ENCODE assay signal across 10 cellular contexts in the genomic region with DNA sequence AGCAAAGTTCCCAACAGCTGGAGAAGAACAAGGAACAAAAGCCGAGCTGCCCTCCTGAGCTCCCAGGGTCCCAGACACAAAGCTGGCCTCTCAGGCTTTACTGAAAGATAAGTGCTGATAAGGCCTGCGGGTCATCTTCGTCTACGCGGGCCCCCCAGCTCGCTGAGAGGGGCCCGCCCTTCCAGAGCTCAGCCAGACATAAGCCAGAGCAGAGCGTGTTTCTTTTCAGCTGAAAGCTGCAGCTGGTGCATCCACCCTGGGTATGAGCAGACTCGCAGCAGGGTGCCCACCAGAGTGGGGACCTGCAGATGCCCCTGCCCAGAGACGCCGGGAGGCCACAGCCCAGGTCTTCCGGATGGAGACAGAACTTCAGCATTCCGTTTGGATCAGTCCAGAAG.
A peak's percentile ranks its signal among the peaks of the same experiment; 100 is the strongest.
DNase-seq lines count a peak whose midpoint lies in the region; ATAC-seq and TF ChIP-seq lines count a peak whose summit lies in the region.
"Had no signal": no experiment of that assay in that cellular context is flagged by ENCODE, and none has a peak within 500 bp of the region (broad histone marks: within the 10 kb centered on the region; RNA-seq: fewer than 3 reads in every experiment).

No MANE protein-coding gene starts in this region.

- no peaks in the 10 kb centered on the region for H3K36me3 ChIP-seq in brain microvascular endothelial cell (replicated peaks)
- no peaks in the 10 kb centered on the region for H3K36me3 ChIP-seq in lower lobe of right lung
- H3K36me3 ChIP-seq in stomach = no peaks in the 10 kb centered on the region
- H3K36me3 ChIP-seq: esophagus squamous epithelium, suprapubic skin had no signal

- no peak for TF ChIP-seq POLR2A in stomach (IDR thresholded peaks at IDR 0.05)

- no peak for TF ChIP-seq EP300 in stomach (IDR thresholded peaks at IDR 0.05)

- no peak overlapping the region for H3K27ac ChIP-seq in brain microvascular endothelial cell
- peak overlapping the region; percentile 60 for H3K27ac ChIP-seq in lower lobe of right lung
- H3K27ac ChIP-seq in stomach = peak overlapping the region; percentile 77 to 89 (median 84)
- H3K27ac ChIP-seq: suprapubic skin had no signal

- H3K9me3 ChIP-seq in lower lobe of right lung = no peaks in the 10 kb centered on the region
- no peaks in the 10 kb centered on the region for H3K9me3 ChIP-seq in stomach
- H3K9me3 ChIP-seq: esophagus squamous epithelium, suprapubic skin had no signal

- no peak overlapping the region for H3K4me3 ChIP-seq in brain microvascular endothelial cell (ENCODE audit: low read depth, low read length)
- H3K4me3 ChIP-seq in lower lobe of right lung = peak overlapping the region; percentile 46
- H3K4me3 ChIP-seq in stomach = peak overlapping the region in 1 of 4 donors; percentile 41

- H3K27me3 ChIP-seq in brain microvascular endothelial cell (replicated peaks) = peaks cover 15% of the 10 kb centered on the region
- peaks cover 7% of the 10 kb centered on the region for H3K27me3 ChIP-seq in lower lobe of right lung (ENCODE audit: low read depth)
- H3K27me3 ChIP-seq in stomach = peaks cover 0 to 11% (median 9%) of the 10 kb centered on the region in 3 donors

- no peak for TF ChIP-seq CTCF in brain microvascular endothelial cell (IDR thresholded peaks at IDR 0.05; ENCODE audit: low read depth, low read length, missing control alignments)
- TF ChIP-seq CTCF in lower lobe of right lung (IDR thresholded peaks at IDR 0.05) = no peak
- no peak for TF ChIP-seq CTCF in stomach (IDR thresholded peaks at IDR 0.05)

- 17 to 31% (median 26%) methylated on average over 8 to 13 of the region's 13 CpGs for WGBS in stomach, 5 donors

- intact Hi-C loops in lower lobe of right lung (cut with DNase I) = no loop called here
- intact Hi-C loops in stomach (cut with DNase I; ENCODE audit: low total_unique reads) = no loop called here

- in situ Hi-C loops in brain microvascular endothelial cell (cut with HindIII; ENCODE audit: low pct_ligation_motif_present, low sequenced_read_pairs) = no loop called here

- ATAC-seq in lower lobe of right lung (no peak), HG02973 (IDR thresholded peaks at IDR 0.05; ENCODE audit: unreplicated experiment) (no peak)

- H3K4me1 ChIP-seq in lower lobe of right lung (peaks cover 29% of the 10 kb centered on the region), stomach (peaks cover 17 to 35% (median 30%) of the 10 kb centered on the region in 4 donors)

- DNase-seq in NCI-H2107 treated with DMSO at 0.1 percent for 48 hours (lab: John Stamatoyannopoulos, UW; ENCODE audit: unreplicated experiment) (peak; percentile 19), NCI-H2107 (lab: John Stamatoyannopoulos, UW) (no peak), brain microvascular endothelial cell (peak; percentile 9), lower lobe of right lung (no peak), stomach (no peak), T-helper 9 cell (no peak)
- no peak for DNase-seq in stimulated activated CD4-positive, alpha-beta T cell treated with anti-CD3 and anti-CD28 coated beads, Interleukin-4, amount 100 ng/mL, for 4 hours
- DNase-seq: esophagus squamous epithelium had no signal

Comparison
In these comparisons a context has a peak if more than half of its experiments do, and no peak if none do; other contexts are left out.
1. DNase-seq: peak in NCI-H2107 treated with DMSO at 0.1 percent for 48 hours (single experiment) and brain microvascular endothelial cell (single experiment); none in NCI-H2107 (single experiment), lower lobe of right lung (single experiment), stomach (single experiment), T-helper 9 cell (single experiment) and stimulated activated CD4-positive, alpha-beta T cell treated with anti-CD3 and anti-CD28 coated beads, Interleukin-4, amount 100 ng/mL, for 4 hours (0 of 2).